In the genomic region with DNA sequence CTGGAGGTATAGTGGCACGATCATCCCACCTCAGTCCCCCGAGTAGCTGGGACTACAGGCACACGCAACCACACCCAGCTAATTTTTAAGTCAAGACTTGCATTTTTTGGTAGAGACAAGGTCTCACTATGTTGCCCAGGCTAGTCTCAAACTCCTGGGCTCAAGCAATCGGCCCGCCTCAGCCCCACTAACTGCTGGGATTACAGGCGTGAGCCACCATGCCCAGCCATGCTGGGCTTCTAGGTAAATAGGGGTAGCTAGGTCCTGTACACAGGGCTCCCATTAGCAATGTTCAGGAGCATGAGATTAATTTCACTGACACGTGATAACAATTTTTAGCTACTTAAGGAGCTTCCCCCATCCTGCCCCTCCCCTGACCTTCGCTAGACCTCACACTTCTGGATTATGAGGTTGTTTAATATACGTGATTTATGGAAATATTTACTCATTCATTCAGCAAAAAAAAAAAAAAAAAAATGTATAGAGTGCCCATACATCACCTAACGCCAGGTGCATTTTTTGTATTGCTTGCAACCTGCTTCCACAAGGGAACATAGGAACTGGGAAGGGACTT, we compare ENCODE assay signal across 9 cellular contexts. TPM values are rescaled to one million over a fixed set of nuclear protein-coding genes. Genes with fewer than 3 reads are reported as not detected.
DNase-seq lines count a peak whose midpoint lies in the region; TF ChIP-seq lines count a peak whose summit lies in the region.
"Had no signal": no experiment of that assay in that cellular context is flagged by ENCODE, and none has a peak within 500 bp of the region (broad histone marks: within the 10 kb centered on the region; RNA-seq: fewer than 3 reads in every experiment).

No MANE protein-coding gene starts in this region.

- 0 out of 2 replicates have a peak overlapping the region, but pooled peaks have one; percentile 14 for H3K27ac ChIP-seq in VCaP

- TF ChIP-seq CTCF in VCaP (conservative IDR thresholded peaks at IDR 0.05), result no peak

- peak; percentile 44 for DNase-seq in stimulated activated CD4-positive, alpha-beta T cell treated with anti-CD3 and anti-CD28 coated beads, Interleukin-15, amount 100 ng/mL, for 24 hours
- no peak for DNase-seq in stimulated activated CD4-positive, alpha-beta T cell treated with anti-CD3 and anti-CD28 coated beads, Interleukin-2, amount 100 ng/mL, for 48 hours
- DNase-seq in mesenteric fat pad (ENCODE audit: low spot score) (peak; percentile 16), iPS-NIHi7 (ENCODE audit: extremely low spot score) (no peak), NCI-H748 treated with DMSO at 0.1 percent for 48 hours (lab: John Stamatoyannopoulos, UW) (no peak), SHP77 treated with DMSO at 0.1 percent for 48 hours (lab: John Stamatoyannopoulos, UW) (no peak)
- DNase-seq: cortex of kidney had no signal

RNA-seq across cellular contexts. Expression of gene TMEM272, which starts 19.2 kb away (rescaled TPM):
- total RNA-seq in mesenteric fat pad, result 0.32 TPM
- total RNA-seq: renal cortical epithelial cell had no signal

RNA-seq across cellular contexts. Expression of gene DHRS12, which starts 21.8 kb away (rescaled TPM):
- total RNA-seq in mesenteric fat pad, result 14.8 TPM

RNA-seq across cellular contexts. Expression of gene CCDC70, which starts 36.0 kb away (rescaled TPM):
- not detected for total RNA-seq in mesenteric fat pad
- total RNA-seq: renal cortical epithelial cell had no signal

Comparison
In these comparisons a context has a peak if more than half of its experiments do, and no peak if none do; other contexts are left out.
1. DNase-seq: peak in stimulated activated CD4-positive, alpha-beta T cell treated with anti-CD3 and anti-CD28 coated beads, Interleukin-15, amount 100 ng/mL, for 24 hours (single experiment) and mesenteric fat pad (single experiment); none in stimulated activated CD4-positive, alpha-beta T cell treated with anti-CD3 and anti-CD28 coated beads, Interleukin-2, amount 100 ng/mL, for 48 hours (0 of 2), iPS-NIHi7 (single experiment), NCI-H748 treated with DMSO at 0.1 percent for 48 hours (single experiment) and SHP77 treated with DMSO at 0.1 percent for 48 hours (single experiment).